29 cellular contexts compared by ENCODE assay signal in genomic region chr10:89613582-89613981, GRCh38.
"Had no signal": no experiment of that assay in that cellular context is flagged by ENCODE, and none has a peak within 500 bp of the region (broad histone marks: within the 10 kb centered on the region; RNA-seq: fewer than 3 reads in every experiment).

No MANE protein-coding gene starts in this region.

- H3K9me3 ChIP-seq: adrenal gland, ascending aorta, esophagus squamous epithelium, left ventricle myocardium inferior, pancreas, prostate gland, sigmoid colon, uterus had no signal

- H3K9me3 Mint-ChIP-seq: activated CD4-positive, alpha-beta T cell treated with anti-CD3 and anti-CD28 coated beads, Interleukin-2, amount 10 ng/mL, durations not matched to agents 7 days and 5 days; activated naive CD4-positive, alpha-beta T cell treated with anti-CD3 and anti-CD28 coated beads for 36 hours; stimulated activated memory B cell treated with anti-CD40 and anti-IgM and Interleukin-4, amounts not matched to agents 10 μg/mL and 1 μg/mL and 100 μg/mL, for 72 hours; stimulated activated naive CD8-positive, alpha-beta T cell treated with anti-CD3 and anti-CD28 coated beads, Interleukin-15, amount 100 ng/mL, for 72 hours; type B pancreatic cell had no signal

- H3K27ac ChIP-seq: adrenal gland, ascending aorta, brain microvascular endothelial cell, esophagus squamous epithelium, left ventricle myocardium inferior, pancreas, prostate gland, sigmoid colon, uterus had no signal

- H3K4me1 ChIP-seq: adrenal gland, ascending aorta, pancreas, prostate gland, sigmoid colon, uterus had no signal

- H3K36me3 ChIP-seq: adrenal gland, ascending aorta, pancreas, prostate gland, sigmoid colon, uterus had no signal

- ATAC-seq: pancreas; stimulated activated memory B cell treated with anti-CD40 and anti-IgM and Interleukin-4, amounts not matched to agents 10 μg/mL and 1 μg/mL and 100 μg/mL, for 72 hours; stimulated activated naive CD8-positive, alpha-beta T cell treated with anti-CD3 and anti-CD28 coated beads, Interleukin-15, amount 100 ng/mL, for 72 hours had no signal

- H3K27me3 ChIP-seq: adrenal gland, ascending aorta, brain microvascular endothelial cell, esophagus squamous epithelium, pancreas, sigmoid colon, uterus had no signal

- DNase-seq: activated CD4-positive, alpha-beta T cell treated with anti-CD3 and anti-CD28 coated beads for 1 hour; activated CD4-positive, alpha-beta T cell treated with anti-CD3 and anti-CD28 coated beads, Interleukin-2, amount 10 ng/mL, durations not matched to agents 7 days and 5 days; activated effector memory CD4-positive, alpha-beta T cell treated with anti-CD3 and anti-CD28 coated beads, Interleukin-2, amount 50 U/mL, for 16 hours; activated naive CD4-positive, alpha-beta T cell treated with anti-CD3 and anti-CD28 coated beads for 36 hours; activated naive CD8-positive, alpha-beta T cell treated with anti-CD3 and anti-CD28 coated beads for 36 hours; activated T-cell treated with anti-CD3 and anti-CD28 coated beads for 4 hours; adrenal gland; brain microvascular endothelial cell; caudate nucleus; esophagus squamous epithelium; foreskin melanocyte; left ventricle myocardium inferior; naive B cell; nephron progenitor cell; pancreas; retina; sigmoid colon; small intestine; stimulated activated CD4-positive, alpha-beta T cell treated with anti-CD3 and anti-CD28 coated beads, Interleukin-1b, Interleukin-23, amount 100 ng/mL, for 48 hours; stimulated activated CD4-positive, alpha-beta T cell treated with anti-CD3 and anti-CD28 coated beads, Interleukin-4, amount 100 ng/mL, for 4 hours; stimulated activated CD8-positive, alpha-beta memory T cell treated with anti-CD3 and anti-CD28 coated beads, Interleukin-4, amount 100 ng/mL, for 48 hours; stimulated activated naive CD8-positive, alpha-beta T cell treated with anti-CD3 and anti-CD28 coated beads, Interleukin-15, amount 100 ng/mL, for 72 hours; substantia nigra; T-helper 2 cell; uterus had no signal

- H3K27ac Mint-ChIP-seq: activated CD4-positive, alpha-beta T cell treated with anti-CD3 and anti-CD28 coated beads, Interleukin-2, amount 10 ng/mL, durations not matched to agents 7 days and 5 days; activated naive CD4-positive, alpha-beta T cell treated with anti-CD3 and anti-CD28 coated beads for 36 hours; activated naive CD8-positive, alpha-beta T cell treated with anti-CD3 and anti-CD28 coated beads for 36 hours; naive B cell; stimulated activated memory B cell treated with anti-CD40 and anti-IgM and Interleukin-4, amounts not matched to agents 10 μg/mL and 1 μg/mL and 100 μg/mL, for 72 hours; stimulated activated naive CD8-positive, alpha-beta T cell treated with anti-CD3 and anti-CD28 coated beads, Interleukin-15, amount 100 ng/mL, for 72 hours; type B pancreatic cell had no signal

- H3K27me3 Mint-ChIP-seq: activated CD4-positive, alpha-beta T cell treated with anti-CD3 and anti-CD28 coated beads, Interleukin-2, amount 10 ng/mL, durations not matched to agents 7 days and 5 days; activated naive CD8-positive, alpha-beta T cell treated with anti-CD3 and anti-CD28 coated beads for 36 hours; naive B cell; stimulated activated memory B cell treated with anti-CD40 and anti-IgM and Interleukin-4, amounts not matched to agents 10 μg/mL and 1 μg/mL and 100 μg/mL, for 72 hours; type B pancreatic cell had no signal

- H3K4me3 ChIP-seq: adrenal gland, ascending aorta, esophagus squamous epithelium, left ventricle myocardium inferior, pancreas, prostate gland, sigmoid colon, uterus had no signal

- H3K4me3 Mint-ChIP-seq: activated CD4-positive, alpha-beta T cell treated with anti-CD3 and anti-CD28 coated beads, Interleukin-2, amount 10 ng/mL, durations not matched to agents 7 days and 5 days; activated naive CD4-positive, alpha-beta T cell treated with anti-CD3 and anti-CD28 coated beads for 36 hours; activated naive CD8-positive, alpha-beta T cell treated with anti-CD3 and anti-CD28 coated beads for 36 hours; naive B cell; nephron progenitor cell; stimulated activated memory B cell treated with anti-CD40 and anti-IgM and Interleukin-4, amounts not matched to agents 10 μg/mL and 1 μg/mL and 100 μg/mL, for 72 hours; stimulated activated naive CD8-positive, alpha-beta T cell treated with anti-CD3 and anti-CD28 coated beads, Interleukin-15, amount 100 ng/mL, for 72 hours; type B pancreatic cell had no signal

- H3K4me1 Mint-ChIP-seq: naive B cell; nephron progenitor cell; stimulated activated memory B cell treated with anti-CD40 and anti-IgM and Interleukin-4, amounts not matched to agents 10 μg/mL and 1 μg/mL and 100 μg/mL, for 72 hours had no signal
